ENCODE assay signal across 24 cellular contexts in genomic region chr6:108884211-108885059, GRCh38. TPM values are rescaled to one million over a fixed set of nuclear protein-coding genes. Genes with fewer than 3 reads are reported as not detected.
DNase-seq lines count a peak whose midpoint lies in the region; ATAC-seq and TF ChIP-seq lines count a peak whose summit lies in the region.
"Had no signal": no experiment of that assay in that cellular context is flagged by ENCODE, and none has a peak within 500 bp of the region (broad histone marks: within the 10 kb centered on the region; RNA-seq: fewer than 3 reads in every experiment).

No MANE protein-coding gene starts in this region.

- peak overlapping the region; percentile 9 for H3K27ac Mint-ChIP-seq in activated T-cell treated with anti-CD3 and anti-CD28 coated beads, Interleukin-2, amount 50 U/mL, for 24 hours
- H3K27ac Mint-ChIP-seq in WTC11 (no peak overlapping the region), naive B cell (peak overlapping the region in 2 of 6 donors; percentile 1 to 12)

- peaks cover 27% of the 10 kb centered on the region for H3F3A ChIP-seq in MM.1S (ENCODE audit: insufficient read depth, low read length)

- H3K9ac ChIP-seq in MM.1S (ENCODE audit: low read length) = peak overlapping the region; percentile 61

- peaks cover 6% of the 10 kb centered on the region; the same call in 1 of the 2 replicates for H3K79me2 ChIP-seq in MM.1S (ENCODE audit: low read length)

- peaks cover 25% of the 10 kb centered on the region for H3K36me3 Mint-ChIP-seq in activated T-cell treated with anti-CD3 and anti-CD28 coated beads, Interleukin-2, amount 50 U/mL, for 24 hours (ENCODE audit: low read depth)
- peaks cover 16% of the 10 kb centered on the region for H3K36me3 Mint-ChIP-seq in activated T-cell treated with anti-CD3 and anti-CD28 coated beads, Interleukin-2, amount 50 U/mL, for 4 hours (ENCODE audit: insufficient read depth)
- H3K36me3 Mint-ChIP-seq in WTC11 (no peaks in the 10 kb centered on the region), naive B cell (peaks cover 13 to 16% of the 10 kb centered on the region in 2 donors)

- H3K4me3 Mint-ChIP-seq in activated T-cell treated with anti-CD3 and anti-CD28 coated beads, Interleukin-2, amount 50 U/mL, for 24 hours = no peak overlapping the region
- no peak overlapping the region for H3K4me3 Mint-ChIP-seq in activated T-cell treated with anti-CD3 and anti-CD28 coated beads, Interleukin-2, amount 50 U/mL, for 4 hours
- H3K4me3 Mint-ChIP-seq in WTC11 (no peak overlapping the region), naive B cell (peak overlapping the region in 3 of 8 donors; percentile 3 to 12 (median 3))
- H3K4me3 Mint-ChIP-seq: naive thymus-derived CD8-positive, alpha-beta T cell had no signal

- ATAC-seq in activated T-cell treated with anti-CD3 and anti-CD28 coated beads, Interleukin-2, amount 50 U/mL, for 4 hours = no peak
- ATAC-seq in WTC11 (peak; percentile 80), naive B cell (ENCODE audit: low read depth in 2 of 2) (peak; percentile 50 to 75), HG03457 (IDR thresholded peaks at IDR 0.05; ENCODE audit: unreplicated experiment) (no peak), sciatic nerve (no peak), esophagus mucosa (no peak)
- ATAC-seq: naive thymus-derived CD8-positive, alpha-beta T cell; pancreas had no signal

- no peaks in the 10 kb centered on the region for H3K36me3 ChIP-seq in MM.1S (replicated peaks; ENCODE audit: insufficient read depth, low read length)
- H3K36me3 ChIP-seq: pancreas, sigmoid colon had no signal

- H3K9me2 ChIP-seq in MM.1S (replicated peaks; ENCODE audit: insufficient read depth, low read length) = no peaks in the 10 kb centered on the region

- TF ChIP-seq CTCF in MM.1S (IDR thresholded peaks at IDR 0.05; ENCODE audit: low read length) (no peak), WTC11 (IDR thresholded peaks at IDR 0.05) (no peak)

- H3K4me1 Mint-ChIP-seq in activated T-cell treated with anti-CD3 and anti-CD28 coated beads, Interleukin-2, amount 50 U/mL, for 24 hours (ENCODE audit: low read depth) = peaks cover 34% of the 10 kb centered on the region
- peaks cover 30% of the 10 kb centered on the region for H3K4me1 Mint-ChIP-seq in activated T-cell treated with anti-CD3 and anti-CD28 coated beads, Interleukin-2, amount 50 U/mL, for 4 hours (ENCODE audit: low read depth)
- H3K4me1 Mint-ChIP-seq in WTC11 (0 out of 2 replicates have a peak, but pooled peaks cover 5% of the 10 kb centered on the region), naive B cell (peaks cover 21 to 36% (median 25%) of the 10 kb centered on the region in 3 donors)

- POLR2A ChIA-PET in WTC11 (lab: Charles Lee) = no interaction called here

- intact Hi-C loops in sciatic nerve (cut with DNase I) = no loop called here

- CTCF ChIA-PET in WTC11 (lab: Charles Lee) = interaction anchor here (1.2 kb wide), 1 partner anchor 365 kb away, joined by 4 read pairs; no protein-coding TSS in a partner anchor

- no peaks in the 10 kb centered on the region for H3K27me3 ChIP-seq in MM.1S (replicated peaks; ENCODE audit: insufficient read depth, low read length)
- H3K27me3 ChIP-seq: pancreas, sigmoid colon, testis had no signal

- peak overlapping the region; percentile 49 for H3K4me3 ChIP-seq in MM.1S (ENCODE audit: low read length)
- H3K4me3 ChIP-seq: pancreas, sigmoid colon, testis had no signal

- peaks cover 4% of the 10 kb centered on the region for H3K27me3 Mint-ChIP-seq in activated T-cell treated with anti-CD3 and anti-CD28 coated beads, Interleukin-2, amount 50 U/mL, for 24 hours
- H3K27me3 Mint-ChIP-seq in activated T-cell treated with anti-CD3 and anti-CD28 coated beads, Interleukin-2, amount 50 U/mL, for 4 hours (ENCODE audit: low read depth) = peaks cover 2% of the 10 kb centered on the region
- H3K27me3 Mint-ChIP-seq in WTC11 (ENCODE audit: low read depth) (no peaks in the 10 kb centered on the region), naive B cell (no peaks in the 10 kb centered on the region)
- H3K27me3 Mint-ChIP-seq: naive thymus-derived CD8-positive, alpha-beta T cell had no signal

- peak overlapping the region; percentile 97 for H3K27ac ChIP-seq in MM.1S (ENCODE audit: low read length)
- H3K27ac ChIP-seq: C4-2B, pancreas, sigmoid colon, testis had no signal

- DNase-seq in activated T-cell treated with anti-CD3 and anti-CD28 coated beads, Interleukin-2, amount 50 U/mL, for 24 hours = no peak
- DNase-seq in activated T-cell treated with anti-CD3 and anti-CD28 coated beads, Interleukin-2, amount 50 U/mL, for 4 hours = no peak
- peak; percentile 38 for DNase-seq in MM.1S
- DNase-seq in WTC11 (ENCODE audit: low spot score) = no peak
- DNase-seq in naive B cell = no peak
- DNase-seq in sciatic nerve (ENCODE audit: low spot score) = no peak
- DNase-seq: activated CD4-positive, alpha-beta T cell treated with anti-CD3 and anti-CD28 coated beads, Interleukin-2, amount 50 U/mL, for 48 hours; activated T-cell treated with anti-CD3 and anti-CD28 coated beads, Interleukin-2, amount 50 U/mL, for 1 hour; cerebellar nuclear complex; DMS 273 treated with DMSO at 0.1 percent for 48 hours; erythroblast; foreskin melanocyte; KBM-7; kidney glomerular epithelial cell; naive thymus-derived CD8-positive, alpha-beta T cell; NCI-H1092 treated with DMSO at 0.1 percent for 48 hours; NCI-H2029 treated with DMSO at 0.1 percent for 48 hours; pancreas; sigmoid colon; T-helper 1 cell; testis had no signal

- peak overlapping the region; percentile 74 for H3K4me2 ChIP-seq in MM.1S (ENCODE audit: low read depth, low read length)

- H3K9me3 ChIP-seq in MM.1S (replicated peaks; ENCODE audit: insufficient read depth, low read length) = no peaks in the 10 kb centered on the region
- H3K9me3 ChIP-seq: pancreas, sigmoid colon, testis had no signal

- H4K20me1 ChIP-seq in MM.1S (ENCODE audit: insufficient read depth, low read length) = no peaks in the 10 kb centered on the region

- no peak overlapping the region for H2AFZ ChIP-seq in MM.1S (ENCODE audit: low read length)

- peaks cover 41% of the 10 kb centered on the region for H3K4me1 ChIP-seq in MM.1S (ENCODE audit: low read length)
- H3K4me1 ChIP-seq: pancreas, sigmoid colon, testis had no signal

- H3K9me3 Mint-ChIP-seq in activated T-cell treated with anti-CD3 and anti-CD28 coated beads, Interleukin-2, amount 50 U/mL, for 24 hours = peaks cover 7% of the 10 kb centered on the region
- peaks cover 12% of the 10 kb centered on the region for H3K9me3 Mint-ChIP-seq in activated T-cell treated with anti-CD3 and anti-CD28 coated beads, Interleukin-2, amount 50 U/mL, for 4 hours
- H3K9me3 Mint-ChIP-seq in WTC11 = no peaks in the 10 kb centered on the region
- peaks cover 1 to 15% (median 7%) of the 10 kb centered on the region in 7 donors for H3K9me3 Mint-ChIP-seq in naive B cell

TF ChIP-seq in WTC11, 78 proteins besides CTCF, POLR2A, EP300 and RAD21:
- TF ChIP-seq, protein P1, sequence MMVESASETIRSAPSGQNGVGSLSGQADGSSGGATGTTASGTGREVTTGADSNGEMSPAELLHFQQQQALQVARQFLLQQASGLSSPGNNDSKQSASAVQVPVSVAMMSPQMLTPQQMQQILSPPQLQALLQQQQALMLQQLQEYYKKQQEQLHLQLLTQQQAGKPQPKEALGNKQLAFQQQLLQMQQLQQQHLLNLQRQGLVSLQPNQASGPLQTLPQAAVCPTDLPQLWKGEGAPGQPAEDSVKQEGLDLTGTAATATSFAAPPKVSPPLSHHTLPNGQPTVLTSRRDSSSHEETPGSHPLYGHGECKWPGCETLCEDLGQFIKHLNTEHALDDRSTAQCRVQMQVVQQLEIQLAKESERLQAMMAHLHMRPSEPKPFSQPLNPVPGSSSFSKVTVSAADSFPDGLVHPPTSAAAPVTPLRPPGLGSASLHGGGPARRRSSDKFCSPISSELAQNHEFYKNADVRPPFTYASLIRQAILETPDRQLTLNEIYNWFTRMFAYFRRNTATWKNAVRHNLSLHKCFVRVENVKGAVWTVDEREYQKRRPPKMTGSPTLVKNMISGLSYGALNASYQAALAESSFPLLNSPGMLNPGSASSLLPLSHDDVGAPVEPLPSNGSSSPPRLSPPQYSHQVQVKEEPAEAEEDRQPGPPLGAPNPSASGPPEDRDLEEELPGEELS (CRISPR knock-in tag; IDR thresholded peaks at IDR 0.05) = 0 out of 2 replicates have a peak, but pooled peaks have one; percentile 38
- 0 out of 2 replicates have a peak, but pooled peaks have one; percentile 17 for TF ChIP-seq NFYB (CRISPR knock-in tag; conservative IDR thresholded peaks at IDR 0.05; ENCODE audit: low read depth)
- TF ChIP-seq SOX15 (CRISPR knock-in tag; IDR thresholded peaks at IDR 0.05) = no peak
TF ChIP-seq in WTC11: peak in this region for 2.

RNA-seq across cellular contexts. Expression of gene ARMC2, which starts 36.2 kb away (rescaled TPM):
- total RNA-seq in activated T-cell treated with anti-CD3 and anti-CD28 coated beads, Interleukin-2, amount 50 U/mL, for 4 hours = 1 to 10 TPM; 2.2 to 2.8 (median 2.3) TPM
- total RNA-seq in WTC11 (2021) (4.6 to 5.2 TPM (median 4.7 TPM) in 3 replicates), sciatic nerve (17.2 TPM), esophagus mucosa (2.0 TPM)
- polyA plus RNA-seq in naive B cell (ENCODE audit: low read depth in 6 of 6) = 1 to 10 TPM; 3.4 to 4.9 (median 4.4) TPM

Comparison
In these comparisons a context has a peak if more than half of its experiments do, and no peak if none do; other contexts are left out.
1. ATAC-seq: peak in WTC11 (single experiment) and naive B cell (2 of 2); none in activated T-cell treated with anti-CD3 and anti-CD28 coated beads, Interleukin-2, amount 50 U/mL, for 4 hours (0 of 2), HG03457 (single experiment), sciatic nerve (single experiment) and esophagus mucosa (single experiment).